19 cellular contexts compared by ENCODE assay signal in the genomic region with DNA sequence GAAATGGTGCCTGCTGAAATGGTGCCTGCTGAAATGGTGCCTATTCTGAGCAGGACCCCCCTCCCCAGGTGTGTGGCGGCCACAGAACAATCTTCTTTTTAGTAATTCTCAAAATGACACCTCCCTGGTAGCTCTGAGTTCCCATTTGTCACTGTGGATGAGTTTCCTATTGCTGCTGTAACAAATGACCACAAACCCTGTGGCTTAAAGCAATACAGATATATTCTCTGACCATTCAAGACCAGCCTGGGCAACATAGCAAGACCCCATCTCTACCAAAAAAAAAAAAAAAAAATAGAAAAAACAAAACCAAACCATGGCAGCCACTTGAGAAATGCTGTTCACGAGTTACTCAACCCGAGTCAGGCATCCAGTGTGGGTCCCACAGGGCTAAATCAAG. TPM values are rescaled to one million over a fixed set of nuclear protein-coding genes. Genes with fewer than 3 reads are reported as not detected.
DNase-seq lines count a peak whose midpoint lies in the region; ATAC-seq and TF ChIP-seq lines count a peak whose summit lies in the region.
"Had no signal": no experiment of that assay in that cellular context is flagged by ENCODE, and none has a peak within 500 bp of the region (broad histone marks: within the 10 kb centered on the region; RNA-seq: fewer than 3 reads in every experiment).

No MANE protein-coding gene starts in this region.

- H3K4me1 ChIP-seq in heart left ventricle = no peaks in the 10 kb centered on the region
- H3K4me1 ChIP-seq: BLaER1, Caco-2 had no signal

- TF ChIP-seq CTCF in heart left ventricle (IDR thresholded peaks at IDR 0.05) (no peak), chondrocyte (IDR thresholded peaks at IDR 0.05) (no peak), GM13977 (IDR thresholded peaks at IDR 0.05; ENCODE audit: extremely low read depth, insufficient read depth, missing control alignments) (no peak)

- ATAC-seq in heart left ventricle = no peak
- ATAC-seq in T-helper 17 cell = no peak
- ATAC-seq in activated CD8-positive, alpha-beta memory T cell treated with anti-CD3 and anti-CD28 coated beads, Interleukin-2, amount 10 ng/mL, durations not matched to agents 7 days and 5 days = no peak
- no peak for ATAC-seq in HG03045 (IDR thresholded peaks at IDR 0.05; ENCODE audit: unreplicated experiment)
- ATAC-seq: CD8-positive, alpha-beta T cell had no signal

- H3K27ac Mint-ChIP-seq in T-helper 17 cell = peak overlapping the region; percentile 11
- H3K27ac Mint-ChIP-seq in chondrocyte (ENCODE audit: unreplicated experiment) = no peak overlapping the region
- no peak overlapping the region for H3K27ac Mint-ChIP-seq in activated CD8-positive, alpha-beta memory T cell treated with anti-CD3 and anti-CD28 coated beads, Interleukin-2, amount 10 ng/mL, durations not matched to agents 7 days and 5 days
- H3K27ac Mint-ChIP-seq: B cell; CD8-positive, alpha-beta T cell had no signal

- H3K9me3 Mint-ChIP-seq in chondrocyte (ENCODE audit: low read depth) = no peaks in the 10 kb centered on the region
- H3K9me3 Mint-ChIP-seq in activated CD8-positive, alpha-beta memory T cell treated with anti-CD3 and anti-CD28 coated beads, Interleukin-2, amount 10 ng/mL, durations not matched to agents 7 days and 5 days (ENCODE audit: low read depth) = no peaks in the 10 kb centered on the region
- H3K9me3 Mint-ChIP-seq: CD4-positive, CD25-positive, alpha-beta regulatory T cell; CD8-positive, alpha-beta T cell had no signal

- peaks cover 0 to 50% (median 30%) of the 10 kb centered on the region in 9 donors for H3K36me3 ChIP-seq in heart left ventricle

- TF ChIP-seq POLR2A in heart left ventricle (IDR thresholded peaks at IDR 0.05) = no peak

- peaks cover 8% of the 10 kb centered on the region for H3K36me3 Mint-ChIP-seq in T-helper 17 cell (ENCODE audit: low read depth)
- peaks cover 8% of the 10 kb centered on the region for H3K36me3 Mint-ChIP-seq in chondrocyte (ENCODE audit: low read depth)
- peaks cover 16% of the 10 kb centered on the region for H3K36me3 Mint-ChIP-seq in activated CD8-positive, alpha-beta memory T cell treated with anti-CD3 and anti-CD28 coated beads, Interleukin-2, amount 10 ng/mL, durations not matched to agents 7 days and 5 days

- no peaks in the 10 kb centered on the region for H3K27me3 Mint-ChIP-seq in T-helper 17 cell
- no peaks in the 10 kb centered on the region for H3K27me3 Mint-ChIP-seq in chondrocyte (ENCODE audit: low read depth)
- H3K27me3 Mint-ChIP-seq in activated CD8-positive, alpha-beta memory T cell treated with anti-CD3 and anti-CD28 coated beads, Interleukin-2, amount 10 ng/mL, durations not matched to agents 7 days and 5 days = no peaks in the 10 kb centered on the region
- H3K27me3 Mint-ChIP-seq: B cell; CD4-positive, CD25-positive, alpha-beta regulatory T cell had no signal

- intact Hi-C loops in cardiac septum (cut with DNase I) = no loop called here
- intact Hi-C loops in heart left ventricle (cut with DNase I) = no loop called here

- H3K27me3 ChIP-seq in heart left ventricle = no peaks in the 10 kb centered on the region
- H3K27me3 ChIP-seq: BLaER1 had no signal

- CTCF ChIA-PET in activated CD8-positive, alpha-beta memory T cell treated with anti-CD3 and anti-CD28 coated beads, Interleukin-2, amount 10 ng/mL, durations not matched to agents 7 days and 5 days (lab: Charles Lee) = no interaction called here

- H3K4me3 Mint-ChIP-seq in T-helper 17 cell = no peak overlapping the region
- no peak overlapping the region for H3K4me3 Mint-ChIP-seq in chondrocyte (ENCODE audit: unreplicated experiment)
- H3K4me3 Mint-ChIP-seq in activated CD8-positive, alpha-beta memory T cell treated with anti-CD3 and anti-CD28 coated beads, Interleukin-2, amount 10 ng/mL, durations not matched to agents 7 days and 5 days = no peak overlapping the region
- H3K4me3 Mint-ChIP-seq: B cell; CD4-positive, CD25-positive, alpha-beta regulatory T cell; CD8-positive, alpha-beta T cell had no signal

- WGBS in heart left ventricle, 4 donors = 79 to 89% (median 83%) methylated on average over 3 of the region's 3 CpGs

- DNase-seq in cardiac septum (ENCODE audit: low spot score) (peak; percentile 19), heart left ventricle (no peak), T-helper 17 cell (no peak), chondrocyte (ENCODE audit: low spot score) (peak; percentile 30), GM13977 (ENCODE audit: low spot score) (no peak)
- no peak for DNase-seq in activated CD8-positive, alpha-beta memory T cell treated with anti-CD3 and anti-CD28 coated beads, Interleukin-2, amount 10 ng/mL, durations not matched to agents 7 days and 5 days
- DNase-seq: Caco-2; CD4-positive, CD25-positive, alpha-beta regulatory T cell; CD8-positive, alpha-beta T cell; DMS153; DND-41; GM23248; H7; HCEC 1CT had no signal

- in situ Hi-C loops in GM13977 (cut with MboI; ENCODE audit: low pct_unique_long_range_greater_than_20kb, low sequenced_read_pairs, unreplicated experiment) = no loop called here

- H3K27ac ChIP-seq in heart left ventricle = no peak overlapping the region
- H3K27ac ChIP-seq: 22Rv1, BLaER1, C4-2B, GM23248 had no signal

- H3K9me3 ChIP-seq in heart left ventricle = no peaks in the 10 kb centered on the region
- no peaks in the 10 kb centered on the region for H3K9me3 ChIP-seq in T-helper 17 cell (ENCODE audit: control insufficient read depth, low read length, poor library complexity, severe bottlenecking)
- H3K9me3 ChIP-seq: BLaER1, Caco-2 had no signal

- H3K4me1 Mint-ChIP-seq in T-helper 17 cell (peaks cover 4% of the 10 kb centered on the region), chondrocyte (ENCODE audit: low read depth) (no peaks in the 10 kb centered on the region)
- H3K4me1 Mint-ChIP-seq in activated CD8-positive, alpha-beta memory T cell treated with anti-CD3 and anti-CD28 coated beads, Interleukin-2, amount 10 ng/mL, durations not matched to agents 7 days and 5 days = no peaks in the 10 kb centered on the region
- H3K4me1 Mint-ChIP-seq: B cell had no signal

- H3K4me3 ChIP-seq in heart left ventricle = no peak overlapping the region
- H3K4me3 ChIP-seq: BLaER1, GM23248 had no signal

RNA-seq across cellular contexts. Expression of a gene that starts 7.9 kb away (rescaled TPM):
- total RNA-seq in cardiac septum (58.4 TPM), heart left ventricle (100 to 1,000 TPM in 2 of 9 donors, 10 to 100 TPM in 7; 56.7 to 213 (median 78.8) TPM), T-helper 17 cell (10 to 100 TPM in 1 of 2 donors, 1 to 10 TPM in 1; 9.1 to 10.8 TPM), chondrocyte (6.8 to 7.2 TPM (median 7.0 TPM) in 3 replicates)
- polyA plus RNA-seq in heart left ventricle = 10 to 100 TPM; 59.6 to 98.7 TPM
- 10 to 100 TPM; 14.6 to 17.6 TPM for total RNA-seq in activated CD8-positive, alpha-beta memory T cell treated with anti-CD3 and anti-CD28 coated beads, Interleukin-2, amount 10 ng/mL, durations not matched to agents 7 days and 5 days

RNA-seq across cellular contexts. Expression of a gene that starts 23.3 kb away (rescaled TPM):
- total RNA-seq in cardiac septum (10.9 TPM), heart left ventricle (10 to 100 TPM in 6 of 9 donors, 1 to 10 TPM in 3; 9.1 to 12.6 (median 10.7) TPM), T-helper 17 cell (10 to 100 TPM; 15.2 to 16.2 TPM), chondrocyte (21.9 to 22.7 TPM (median 22.3 TPM) in 3 replicates)
- 10 to 100 TPM in 1 of 2 donors, 1 to 10 TPM in 1; 3.9 to 13.7 TPM for polyA plus RNA-seq in heart left ventricle
- 10 to 100 TPM; 15.9 to 22.9 TPM for total RNA-seq in activated CD8-positive, alpha-beta memory T cell treated with anti-CD3 and anti-CD28 coated beads, Interleukin-2, amount 10 ng/mL, durations not matched to agents 7 days and 5 days

RNA-seq across cellular contexts. Expression of a gene that starts 46.6 kb away (rescaled TPM):
- total RNA-seq in cardiac septum (103 TPM), heart left ventricle (100 to 1,000 TPM in 7 of 9 donors, 10 to 100 TPM in 2; 91.0 to 150 (median 117) TPM), T-helper 17 cell (10 to 100 TPM; 21.8 to 31.0 TPM), chondrocyte (143 to 204 TPM (median 144 TPM) in 3 replicates)
- 100 to 1,000 TPM in 1 of 2 donors, 10 to 100 TPM in 1; 39.2 to 111 TPM for polyA plus RNA-seq in heart left ventricle
- 10 to 100 TPM; 74.5 to 96.2 TPM for total RNA-seq in activated CD8-positive, alpha-beta memory T cell treated with anti-CD3 and anti-CD28 coated beads, Interleukin-2, amount 10 ng/mL, durations not matched to agents 7 days and 5 days

Comparison
In these comparisons a context has a peak if more than half of its experiments do, and no peak if none do; other contexts are left out.
1. DNase-seq: peak in cardiac septum (single experiment) and chondrocyte (single experiment); none in heart left ventricle (0 of 5), T-helper 17 cell (0 of 3), activated CD8-positive, alpha-beta memory T cell treated with anti-CD3 and anti-CD28 coated beads, Interleukin-2, amount 10 ng/mL, durations not matched to agents 7 days and 5 days (single experiment) and GM13977 (single experiment).